Comparison of ENCODE assay signal across 23 cellular contexts in genomic region chr15:81270188-81270587, GRCh38.
"Had no signal": no experiment of that assay in that cellular context is flagged by ENCODE, and none has a peak within 500 bp of the region (broad histone marks: within the 10 kb centered on the region; RNA-seq: fewer than 3 reads in every experiment).

No MANE protein-coding gene starts in this region.

- H3K27ac Mint-ChIP-seq: activated naive CD4-positive, alpha-beta T cell treated with anti-CD3 and anti-CD28 coated beads, Interleukin-2, amount 10 ng/mL, durations not matched to agents 7 days and 5 days; activated T-helper 1 cell treated with anti-CD3 and anti-CD28 coated beads, Interleukin-12 subunit alpha, Interleukin-12 subunit beta, Interleukin-2, Interleukin-4 antibody, amounts not matched to agents 30 ng/mL and 10 ng/mL and 1 ng/mL, durations not matched to agents 14 hours and 24 hours and 36 hours; activated T-helper 2 cell treated with anti-CD3 and anti-CD28 coated beads, Interferon-gamma antibody, Interleukin-2, Interleukin-4, amounts not matched to agents 10 μg/mL and 5 μg/mL and 100 μg/mL, durations not matched to agents 14 hours and 24 hours and 36 hours; T-helper 17 cell; T-helper 2 cell treated with Interferon-gamma antibody and Interleukin-4, amounts not matched to agents 5 μg/mL and 100 μg/mL, for 36 hours had no signal

- H3K36me3 Mint-ChIP-seq: activated naive CD4-positive, alpha-beta T cell treated with anti-CD3 and anti-CD28 coated beads, Interleukin-2, amount 10 ng/mL, durations not matched to agents 7 days and 5 days; activated naive CD8-positive, alpha-beta T cell; brain had no signal

- H3K9me3 Mint-ChIP-seq: activated naive CD4-positive, alpha-beta T cell treated with anti-CD3 and anti-CD28 coated beads, Interleukin-2, amount 10 ng/mL, durations not matched to agents 7 days and 5 days; activated T-cell treated with anti-CD3 and anti-CD28 coated beads, Interleukin-2, amount 50 U/mL, for 4 hours; activated T-helper 1 cell treated with anti-CD3 and anti-CD28 coated beads, Interleukin-12 subunit alpha, Interleukin-12 subunit beta, Interleukin-2, Interleukin-4 antibody, amounts not matched to agents 30 ng/mL and 10 ng/mL and 1 ng/mL, durations not matched to agents 14 hours and 24 hours and 36 hours; activated T-helper 2 cell treated with anti-CD3 and anti-CD28 coated beads, Interferon-gamma antibody, Interleukin-2, Interleukin-4, amounts not matched to agents 10 μg/mL and 5 μg/mL and 100 μg/mL, durations not matched to agents 14 hours and 24 hours and 36 hours; T-helper 2 cell treated with Interferon-gamma antibody and Interleukin-4, amounts not matched to agents 5 μg/mL and 100 μg/mL, for 36 hours had no signal

- DNase-seq: activated CD4-positive, alpha-beta T cell treated with anti-CD3 and anti-CD28 coated beads for 4 hours; activated CD4-positive, alpha-beta T cell treated with anti-CD3 and anti-CD28 coated beads, Interleukin-2, amount 50 U/mL, for 1 hour; activated CD4-positive, alpha-beta T cell treated with anti-CD3 and anti-CD28 coated beads, Interleukin-2, amount 50 U/mL, for 48 hours; activated CD4-positive, CD25-positive, alpha-beta regulatory T cell; activated CD4-positive, CD25-positive, alpha-beta regulatory T cell treated with anti-CD3 and anti-CD28 coated beads, Interleukin-2, amount 50 U/mL, for 72 hours; activated CD8-positive, alpha-beta memory T cell treated with anti-CD3 and anti-CD28 coated beads, Interleukin-2, amount 50 U/mL, for 48 hours; activated effector memory CD4-positive, alpha-beta T cell treated with anti-CD3 and anti-CD28 coated beads, Interleukin-2, amount 50 U/mL, for 16 hours; activated naive CD4-positive, alpha-beta T cell treated with anti-CD3 and anti-CD28 coated beads, Interleukin-2, amount 10 ng/mL, durations not matched to agents 7 days and 5 days; activated T-cell treated with anti-CD3 and anti-CD28 coated beads for 4 hours; activated T-cell treated with anti-CD3 and anti-CD28 coated beads, Interleukin-2, amount 50 U/mL, for 4 hours; central memory CD4-positive, alpha-beta T cell; cerebellar nuclear complex; colonic mucosa; effector CD8-positive, alpha-beta T cell; T-helper 1 cell; T-helper 17 cell; T1000 had no signal

- ATAC-seq: SK-N-SH treated with all-trans-retinoic acid at 6 μM for 48 hours, T-helper 17 cell had no signal

- H3K27me3 Mint-ChIP-seq: activated naive CD8-positive, alpha-beta T cell had no signal

- H3K4me3 Mint-ChIP-seq: activated naive CD4-positive, alpha-beta T cell treated with anti-CD3 and anti-CD28 coated beads, Interleukin-2, amount 10 ng/mL, durations not matched to agents 7 days and 5 days; activated naive CD8-positive, alpha-beta T cell; activated T-cell treated with anti-CD3 and anti-CD28 coated beads, Interleukin-2, amount 50 U/mL, for 4 hours; activated T-helper 1 cell treated with anti-CD3 and anti-CD28 coated beads, Interleukin-12 subunit alpha, Interleukin-12 subunit beta, Interleukin-2, Interleukin-4 antibody, amounts not matched to agents 30 ng/mL and 10 ng/mL and 1 ng/mL, durations not matched to agents 14 hours and 24 hours and 36 hours; brain; T-helper 17 cell; T-helper 2 cell treated with Interferon-gamma antibody and Interleukin-4, amounts not matched to agents 5 μg/mL and 100 μg/mL, for 36 hours had no signal
